15 cellular contexts compared by ENCODE assay signal in genomic region chr2:172138727-172139126, GRCh38. TPM values are rescaled to one million over a fixed set of nuclear protein-coding genes. Genes with fewer than 3 reads are reported as not detected.
"Had no signal": no experiment of that assay in that cellular context is flagged by ENCODE, and none has a peak within 500 bp of the region (broad histone marks: within the 10 kb centered on the region; RNA-seq: fewer than 3 reads in every experiment).

No MANE protein-coding gene starts in this region.

RNA-seq across cellular contexts. Expression of gene DLX2, which starts 36.0 kb away (rescaled TPM):
- total RNA-seq: naive thymus-derived CD8-positive, alpha-beta T cell; omental fat pad; pancreas; posterior vena cava; psoas muscle; pulmonary artery endothelial cell; renal cortical epithelial cell; right atrium auricular region; right cardiac atrium; right lobe of liver; skeletal muscle tissue; spleen had no signal
- polyA plus RNA-seq: naive thymus-derived CD8-positive, alpha-beta T cell; ovary; pancreas; psoas muscle; right cardiac atrium had no signal

RNA-seq across cellular contexts. Expression of gene DLX1, which starts 53.4 kb away (rescaled TPM):
- total RNA-seq: naive thymus-derived CD8-positive, alpha-beta T cell; natural killer cell; natural killer cell treated with Interleukin-12 subunit alpha and Interleukin-12 subunit beta and Interleukin-15 and Interleukin-18, amount 100 ng/mL, for 72 hours; posterior vena cava; renal cortical epithelial cell; right atrium auricular region; right lobe of liver; skeletal muscle tissue; spleen had no signal
- polyA plus RNA-seq: naive thymus-derived CD8-positive, alpha-beta T cell had no signal
